Comparison of ENCODE assay signal across 8 cellular contexts in the genomic region with DNA sequence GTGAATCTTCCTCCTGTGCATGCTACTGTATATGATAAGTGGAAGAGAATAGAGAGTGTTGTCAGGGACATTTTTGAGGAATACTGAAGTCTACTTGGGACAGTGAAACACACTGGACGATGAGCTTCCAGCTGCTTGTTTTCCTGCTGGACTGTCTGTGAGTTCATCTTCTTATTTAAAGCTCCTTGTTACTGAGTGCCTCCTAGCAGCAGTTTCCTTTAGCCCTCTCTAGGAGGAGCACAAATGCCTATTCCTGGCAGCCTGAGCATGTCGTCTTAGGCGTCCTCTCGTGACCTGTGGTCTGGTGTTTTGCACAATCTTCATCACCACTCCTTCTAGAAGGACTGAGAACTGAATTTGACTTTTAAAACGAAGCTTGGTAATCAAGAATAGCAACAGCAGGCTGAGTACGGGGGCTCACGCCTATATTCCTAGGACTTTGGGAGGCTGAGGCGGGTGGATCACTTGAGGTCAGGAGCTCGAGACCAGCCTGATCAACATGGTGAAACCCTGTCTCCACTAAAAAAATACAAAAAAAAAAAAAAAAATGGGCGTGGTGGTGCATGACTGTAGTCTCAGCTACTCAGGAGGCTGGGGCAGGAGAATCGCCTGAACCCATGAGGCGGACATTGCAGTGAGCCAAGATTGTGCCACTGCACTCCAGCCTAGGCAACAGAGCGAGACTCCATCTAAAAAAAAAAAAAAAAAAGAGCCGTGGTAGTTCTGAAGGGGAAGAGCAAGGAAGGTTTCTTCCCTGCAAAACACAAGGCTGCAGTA. TPM values are rescaled to one million over a fixed set of nuclear protein-coding genes. Genes with fewer than 3 reads are reported as not detected.
A peak's percentile ranks its signal among the peaks of the same experiment; 100 is the strongest.
DNase-seq lines count a peak whose midpoint lies in the region; ATAC-seq lines count a peak whose summit lies in the region.

No MANE protein-coding gene starts in this region.

- H3K4me3 Mint-ChIP-seq in activated CD8-positive, alpha-beta T cell treated with anti-CD3 and anti-CD28 coated beads, Interleukin-2, amount 10 ng/mL, durations not matched to agents 7 days and 5 days = peak overlapping the region; percentile 4

- CTCF ChIA-PET in activated CD8-positive, alpha-beta T cell treated with anti-CD3 and anti-CD28 coated beads, Interleukin-2, amount 10 ng/mL, durations not matched to agents 7 days and 5 days (lab: Charles Lee) = interaction anchor here (0.8 to 3.7 kb wide), 10 partner anchors 13 to 359 kb away, joined by 3 to 24 read pairs (median 4); partner anchors contain the start of gene ATPSCKMT

- H3K36me3 Mint-ChIP-seq in activated CD8-positive, alpha-beta T cell treated with anti-CD3 and anti-CD28 coated beads, Interleukin-2, amount 10 ng/mL, durations not matched to agents 7 days and 5 days (ENCODE audit: low read depth) = no peaks in the 10 kb centered on the region

- peaks cover 4% of the 10 kb centered on the region for H3K27me3 Mint-ChIP-seq in activated CD8-positive, alpha-beta T cell treated with anti-CD3 and anti-CD28 coated beads, Interleukin-2, amount 10 ng/mL, durations not matched to agents 7 days and 5 days (ENCODE audit: low read depth)

- POLR2A ChIA-PET in activated CD8-positive, alpha-beta T cell treated with anti-CD3 and anti-CD28 coated beads, Interleukin-2, amount 10 ng/mL, durations not matched to agents 7 days and 5 days (lab: Charles Lee) = no interaction called here

- peak; percentile 74 for DNase-seq in GM03348 (ENCODE audit: low spot score)
- DNase-seq in activated CD8-positive, alpha-beta T cell treated with anti-CD3 and anti-CD28 coated beads, Interleukin-2, amount 10 ng/mL, durations not matched to agents 7 days and 5 days = no peak
- peak; percentile 41 for DNase-seq in left lobe of liver (ENCODE audit: low spot score)
- no peak for DNase-seq in superior temporal gyrus (ENCODE audit: extremely low spot score)
- no peak for DNase-seq in NCI-H226
- no peak for DNase-seq in HuH-7 (ENCODE audit: low spot score)

- H3K9me3 Mint-ChIP-seq in activated CD8-positive, alpha-beta T cell treated with anti-CD3 and anti-CD28 coated beads, Interleukin-2, amount 10 ng/mL, durations not matched to agents 7 days and 5 days (ENCODE audit: insufficient read depth) = no peaks in the 10 kb centered on the region

- ATAC-seq in GM19468 (IDR thresholded peaks at IDR 0.05; ENCODE audit: extremely low read depth, unreplicated experiment) (peak; percentile 13), HG03460 (IDR thresholded peaks at IDR 0.05; ENCODE audit: unreplicated experiment) (peak; percentile 60), left lobe of liver (no peak)
- peak; percentile 55 for ATAC-seq in activated CD8-positive, alpha-beta T cell treated with anti-CD3 and anti-CD28 coated beads, Interleukin-2, amount 10 ng/mL, durations not matched to agents 7 days and 5 days

- H3K4me1 Mint-ChIP-seq in activated CD8-positive, alpha-beta T cell treated with anti-CD3 and anti-CD28 coated beads, Interleukin-2, amount 10 ng/mL, durations not matched to agents 7 days and 5 days (ENCODE audit: low read depth) = peaks cover 12% of the 10 kb centered on the region

- H3K27ac Mint-ChIP-seq in activated CD8-positive, alpha-beta T cell treated with anti-CD3 and anti-CD28 coated beads, Interleukin-2, amount 10 ng/mL, durations not matched to agents 7 days and 5 days = no peak overlapping the region

RNA-seq across cellular contexts. Expression of gene ANKRD33B, which starts 44.0 kb away (rescaled TPM):
- 1 to 10 TPM; 4.6 to 5.5 TPM for total RNA-seq in activated CD8-positive, alpha-beta T cell treated with anti-CD3 and anti-CD28 coated beads, Interleukin-2, amount 10 ng/mL, durations not matched to agents 7 days and 5 days
- 0.45 TPM for total RNA-seq in left lobe of liver

Comparison
In these comparisons a context has a peak if more than half of its experiments do, and no peak if none do; other contexts are left out.
1. DNase-seq: peak in GM03348 (single experiment) and left lobe of liver (single experiment); none in activated CD8-positive, alpha-beta T cell treated with anti-CD3 and anti-CD28 coated beads, Interleukin-2, amount 10 ng/mL, durations not matched to agents 7 days and 5 days (single experiment), superior temporal gyrus (single experiment), NCI-H226 (single experiment) and HuH-7 (single experiment).